ENCODE assay signal across 2 cellular contexts in genomic region chr4:180665481-180665880, GRCh38.
TF ChIP-seq lines count a peak whose summit lies in the region.

No MANE protein-coding gene starts in this region.

TF ChIP-seq in HCT116, 20 proteins besides CTCF, POLR2A, EP300 and RAD21:
- TF ChIP-seq TCF7L2 (IDR thresholded peaks at IDR 0.05; ENCODE audit: borderline replicate concordance, extremely low read depth, insufficient read depth, insufficient read length) (no peak), ZFX (IDR thresholded peaks at IDR 0.05) (no peak), FOSL1 (IDR thresholded peaks at IDR 0.05; ENCODE audit: low read depth) (no peak), POLR2AphosphoS5 (IDR thresholded peaks at IDR 0.05; ENCODE audit: low read depth, low read length) (no peak), MAX (IDR thresholded peaks at IDR 0.05) (no peak), EZH2 (IDR thresholded peaks at IDR 0.05) (no peak), REST (IDR thresholded peaks at IDR 0.05; ENCODE audit: low read depth) (no peak), YY1 (IDR thresholded peaks at IDR 0.05; ENCODE audit: extremely low read depth, insufficient replicate concordance, low read depth, low read length) (no peak), CEBPB (IDR thresholded peaks at IDR 0.05; ENCODE audit: low read depth) (no peak)

TF ChIP-seq in WTC11, 78 proteins besides CTCF, POLR2A, EP300 and RAD21:
- TF ChIP-seq NR1H2 (CRISPR knock-in tag; IDR thresholded peaks at IDR 0.05) (no peak), PRDM15 (CRISPR knock-in tag; IDR thresholded peaks at IDR 0.05) (no peak), ZNF281 (CRISPR knock-in tag; IDR thresholded peaks at IDR 0.05) (no peak)
